ENCODE assay signal across 8 cellular contexts in genomic region chr3:122415762-122416654, GRCh38. TPM values are rescaled to one million over a fixed set of nuclear protein-coding genes. Genes with fewer than 3 reads are reported as not detected.
A peak's percentile ranks its signal among the peaks of the same experiment; 100 is the strongest.
DNase-seq lines count a peak whose midpoint lies in the region; ATAC-seq, FAIRE-seq and TF ChIP-seq lines count a peak whose summit lies in the region.

TSS of gene WDR5B (minus strand) at chr3:122416062. CDS start at chr3:122415528, 534 bp downstream.

- no peaks in the 10 kb centered on the region for H3K27me3 ChIP-seq in bronchial epithelial cell (ENCODE audit: control insufficient read depth, insufficient read depth, low read length)

- peaks cover 1% of the 10 kb centered on the region for H3K36me3 ChIP-seq in bronchial epithelial cell (ENCODE audit: control insufficient read depth, insufficient read depth, low read length)

- DNase-seq in T-helper 1 cell (peak; percentile 95 to 99 (median 97)), bronchial epithelial cell (ENCODE audit: low read depth) (peak; percentile 94), iris pigment epithelial cell (ENCODE audit: low read depth) (peak; percentile 96), amniotic stem cell (lab: John Stamatoyannopoulos, UW) (no peak)
- DNase-seq in stimulated activated CD4-positive, alpha-beta T cell treated with anti-CD3 and anti-CD28 coated beads, Interleukin-15, amount 100 ng/mL, for 1 hour (ENCODE audit: low read depth in 1 of 2, low spot score in 1 of 2), result peak; percentile 94 to 96
- no peak for DNase-seq in effector CD8-positive, alpha-beta T cell (lab: John Stamatoyannopoulos, UW)

- no peak for TF ChIP-seq CTCF in bronchial epithelial cell (IDR thresholded peaks at IDR 0.05; ENCODE audit: insufficient read depth, low read length, severe bottlenecking)

- ATAC-seq in GM18867 (IDR thresholded peaks at IDR 0.05; ENCODE audit: unreplicated experiment) (peak; percentile 86), HG03066 (IDR thresholded peaks at IDR 0.05; ENCODE audit: low read depth, unreplicated experiment) (peak; percentile 84)

- peak within 1 kb of the TSS; percentile 61 for H3K4me3 ChIP-seq in bronchial epithelial cell (ENCODE audit: low read depth, low read length)

- FAIRE-seq in bronchial epithelial cell (lab: Jason Lieb, UNC), result peak; percentile 72

RNA-seq across cellular contexts. Expression of gene WDR5B, which starts in this region (rescaled TPM):
- total RNA-seq in bronchial epithelial cell, result 3.9 and 4.4 TPM in 2 replicates

Comparison
In these comparisons a context has a peak if more than half of its experiments do, and no peak if none do; other contexts are left out.
1. DNase-seq: peak in T-helper 1 cell (5 of 5), bronchial epithelial cell (single experiment), iris pigment epithelial cell (single experiment) and stimulated activated CD4-positive, alpha-beta T cell treated with anti-CD3 and anti-CD28 coated beads, Interleukin-15, amount 100 ng/mL, for 1 hour (2 of 2); none in effector CD8-positive, alpha-beta T cell (single experiment) and amniotic stem cell (single experiment).